ENCODE assay signal across 1 cellular context in genomic region chr15:40809051-40809450, GRCh38.
TF ChIP-seq lines count a peak whose summit lies in the region.

No MANE protein-coding gene starts in this region.

TF ChIP-seq in HCT116, 20 proteins besides CTCF, POLR2A, EP300 and RAD21:
- TF ChIP-seq SIN3A (IDR thresholded peaks at IDR 0.05; ENCODE audit: low read depth) (no peak), EGR1 (IDR thresholded peaks at IDR 0.05; ENCODE audit: low read depth) (no peak), TCF7L2 (IDR thresholded peaks at IDR 0.05; ENCODE audit: borderline replicate concordance, extremely low read depth, insufficient read depth, insufficient read length) (no peak), EZH2phosphoT487 (IDR thresholded peaks at IDR 0.05; ENCODE audit: borderline replicate concordance) (no peak), FOSL1 (IDR thresholded peaks at IDR 0.05; ENCODE audit: low read depth) (no peak), CBX3 (IDR thresholded peaks at IDR 0.05; ENCODE audit: low read depth) (no peak), ZNF274 (IDR thresholded peaks at IDR 0.05; ENCODE audit: low read depth, low read length) (no peak), ATF3 (IDR thresholded peaks at IDR 0.05) (no peak), CEBPB (IDR thresholded peaks at IDR 0.05; ENCODE audit: low read depth) (no peak), ZFX (IDR thresholded peaks at IDR 0.05) (no peak), POLR2AphosphoS5 (IDR thresholded peaks at IDR 0.05; ENCODE audit: low read depth, low read length) (no peak), SP1 (IDR thresholded peaks at IDR 0.05; ENCODE audit: low read depth) (no peak), ELF1 (IDR thresholded peaks at IDR 0.05; ENCODE audit: borderline replicate concordance, low read depth) (no peak)
- TF ChIP-seq, protein P1, sequence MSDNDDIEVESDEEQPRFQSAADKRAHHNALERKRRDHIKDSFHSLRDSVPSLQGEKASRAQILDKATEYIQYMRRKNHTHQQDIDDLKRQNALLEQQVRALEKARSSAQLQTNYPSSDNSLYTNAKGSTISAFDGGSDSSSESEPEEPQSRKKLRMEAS (IDR thresholded peaks at IDR 0.05): no peak
- TF ChIP-seq, protein P2, sequence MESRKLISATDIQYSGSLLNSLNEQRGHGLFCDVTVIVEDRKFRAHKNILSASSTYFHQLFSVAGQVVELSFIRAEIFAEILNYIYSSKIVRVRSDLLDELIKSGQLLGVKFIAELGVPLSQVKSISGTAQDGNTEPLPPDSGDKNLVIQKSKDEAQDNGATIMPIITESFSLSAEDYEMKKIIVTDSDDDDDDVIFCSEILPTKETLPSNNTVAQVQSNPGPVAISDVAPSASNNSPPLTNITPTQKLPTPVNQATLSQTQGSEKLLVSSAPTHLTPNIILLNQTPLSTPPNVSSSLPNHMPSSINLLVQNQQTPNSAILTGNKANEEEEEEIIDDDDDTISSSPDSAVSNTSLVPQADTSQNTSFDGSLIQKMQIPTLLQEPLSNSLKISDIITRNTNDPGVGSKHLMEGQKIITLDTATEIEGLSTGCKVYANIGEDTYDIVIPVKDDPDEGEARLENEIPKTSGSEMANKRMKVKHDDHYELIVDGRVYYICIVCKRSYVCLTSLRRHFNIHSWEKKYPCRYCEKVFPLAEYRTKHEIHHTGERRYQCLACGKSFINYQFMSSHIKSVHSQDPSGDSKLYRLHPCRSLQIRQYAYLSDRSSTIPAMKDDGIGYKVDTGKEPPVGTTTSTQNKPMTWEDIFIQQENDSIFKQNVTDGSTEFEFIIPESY (IDR thresholded peaks at IDR 0.05; ENCODE audit: extremely low read depth, insufficient replicate concordance, low read length): no peak
TF ChIP-seq in HCT116: peak in this region for 0.
